ENCODE assay signal across 10 cellular contexts in genomic region chr3:16484216-16484615, GRCh38. TPM values are rescaled to one million over a fixed set of nuclear protein-coding genes. Genes with fewer than 3 reads are reported as not detected.
DNase-seq lines count a peak whose midpoint lies in the region.
"Had no signal": no experiment of that assay in that cellular context is flagged by ENCODE, and none has a peak within 500 bp of the region (broad histone marks: within the 10 kb centered on the region; RNA-seq: fewer than 3 reads in every experiment).

No MANE protein-coding gene starts in this region.

- DNase-seq in H4 (ENCODE audit: low spot score) (peak; percentile 81), amniotic stem cell (lab: John Stamatoyannopoulos, UW) (peak; percentile 65), iris pigment epithelial cell (ENCODE audit: low read depth) (peak; percentile 100), smooth muscle cell of the brain vasculature (ENCODE audit: low read depth, low spot score) (peak; percentile 78), Kasumi-1 (lab: John Stamatoyannopoulos, UW) (no peak), NCI-H2171 (lab: John Stamatoyannopoulos, UW) (no peak), COLO829 (ENCODE audit: low spot score) (no peak), retina (no peak)
- DNase-seq: KG1, PC-9 had no signal

RNA-seq across cellular contexts. Expression of gene RFTN1, which starts 29.3 kb away (rescaled TPM):
- total RNA-seq in H4 (2014; rRNA removed; shearing (Covaris generic)), result 1.9 and 5.4 TPM in 2 replicates

Comparison
In these comparisons a context has a peak if more than half of its experiments do, and no peak if none do; other contexts are left out.
1. DNase-seq: peak in H4 (single experiment), amniotic stem cell (single experiment), iris pigment epithelial cell (single experiment) and smooth muscle cell of the brain vasculature (single experiment); none in Kasumi-1 (0 of 2), NCI-H2171 (single experiment), COLO829 (single experiment) and retina (single experiment).